Comparison of ENCODE assay signal across 27 cellular contexts in the genomic region with DNA sequence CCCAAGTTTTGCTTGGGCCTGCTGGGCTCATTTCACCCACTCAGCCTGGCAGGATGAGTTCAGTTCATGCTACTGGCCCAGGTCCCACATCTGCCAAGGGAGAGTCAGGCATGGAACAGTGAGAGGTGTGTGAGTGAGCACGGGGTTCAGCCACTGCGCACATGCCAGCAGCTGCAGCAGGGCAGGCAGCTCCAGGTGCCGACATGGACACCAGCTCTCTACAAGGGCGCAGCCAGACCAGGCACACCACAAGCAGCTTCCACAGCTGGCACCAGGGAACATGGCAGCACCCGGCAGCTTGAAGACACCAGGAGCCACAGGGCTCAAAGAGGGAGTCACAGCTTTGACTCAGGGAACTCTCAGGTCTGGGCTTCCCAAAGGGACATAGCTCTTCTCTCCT.
"Had no signal": no experiment of that assay in that cellular context is flagged by ENCODE, and none has a peak within 500 bp of the region (broad histone marks: within the 10 kb centered on the region; RNA-seq: fewer than 3 reads in every experiment).

No MANE protein-coding gene starts in this region.

- DNase-seq: activated CD4-positive, alpha-beta memory T cell treated with anti-CD3 and anti-CD28 coated beads, Interleukin-2, amount 10 ng/mL, durations not matched to agents 7 days and 5 days; activated CD4-positive, alpha-beta T cell treated with anti-CD3 and anti-CD28 coated beads for 1 hour; activated CD4-positive, alpha-beta T cell treated with anti-CD3 and anti-CD28 coated beads for 4 hours; activated CD4-positive, alpha-beta T cell treated with anti-CD3 and anti-CD28 coated beads, Interleukin-2, amount 10 ng/mL, durations not matched to agents 7 days and 5 days; activated CD4-positive, alpha-beta T cell treated with anti-CD3 and anti-CD28 coated beads, Interleukin-2, amount 50 U/mL, for 4 hours; activated CD8-positive, alpha-beta memory T cell treated with anti-CD3 and anti-CD28 coated beads, Interleukin-2, amount 50 U/mL, for 48 hours; activated gamma-delta T cell; activated naive CD4-positive, alpha-beta T cell; activated naive CD4-positive, alpha-beta T cell treated with anti-CD3 and anti-CD28 coated beads, Interleukin-2, amount 10 ng/mL, durations not matched to agents 7 days and 5 days; activated naive CD8-positive, alpha-beta T cell treated with anti-CD3 and anti-CD28 coated beads, Interleukin-2, amount 10 ng/mL, durations not matched to agents 7 days and 5 days; activated T-cell treated with anti-CD3 and anti-CD28 coated beads for 4 hours; activated T-cell treated with anti-CD3 and anti-CD28 coated beads, Interleukin-2, amount 50 U/mL, for 24 hours; activated T-cell treated with anti-CD3 and anti-CD28 coated beads, Interleukin-2, amount 50 U/mL, for 72 hours; brain microvascular endothelial cell; colonic mucosa; effector CD8-positive, alpha-beta T cell; esophagus squamous epithelium; foreskin melanocyte; T-helper 2 cell had no signal

- H3K4me3 Mint-ChIP-seq: activated CD4-positive, alpha-beta memory T cell treated with anti-CD3 and anti-CD28 coated beads, Interleukin-2, amount 10 ng/mL, durations not matched to agents 7 days and 5 days; activated CD4-positive, alpha-beta T cell treated with anti-CD3 and anti-CD28 coated beads, Interleukin-2, amount 10 ng/mL, durations not matched to agents 7 days and 5 days; activated naive CD4-positive, alpha-beta T cell treated with anti-CD3 and anti-CD28 coated beads, Interleukin-2, amount 10 ng/mL, durations not matched to agents 7 days and 5 days; activated naive CD8-positive, alpha-beta T cell treated with anti-CD3 and anti-CD28 coated beads, Interleukin-2, amount 10 ng/mL, durations not matched to agents 7 days and 5 days; activated T-cell treated with anti-CD3 and anti-CD28 coated beads, Interleukin-2, amount 50 U/mL, for 24 hours; activated T-cell treated with anti-CD3 and anti-CD28 coated beads, Interleukin-2, amount 50 U/mL, for 72 hours; WTC11 had no signal

- H3K27ac Mint-ChIP-seq: activated CD4-positive, alpha-beta memory T cell treated with anti-CD3 and anti-CD28 coated beads, Interleukin-2, amount 10 ng/mL, durations not matched to agents 7 days and 5 days; activated CD4-positive, alpha-beta T cell treated with anti-CD3 and anti-CD28 coated beads, Interleukin-2, amount 10 ng/mL, durations not matched to agents 7 days and 5 days; activated naive CD4-positive, alpha-beta T cell treated with anti-CD3 and anti-CD28 coated beads, Interleukin-2, amount 10 ng/mL, durations not matched to agents 7 days and 5 days; activated naive CD4-positive, alpha-beta T cell treated with anti-CD3 and anti-CD28 coated beads, Interleukin-2, amount 50 U/mL, for 72 hours; activated naive CD8-positive, alpha-beta T cell treated with anti-CD3 and anti-CD28 coated beads, Interleukin-2, amount 10 ng/mL, durations not matched to agents 7 days and 5 days; activated T-cell treated with anti-CD3 and anti-CD28 coated beads, Interleukin-2, amount 50 U/mL, for 24 hours; activated T-cell treated with anti-CD3 and anti-CD28 coated beads, Interleukin-2, amount 50 U/mL, for 72 hours; WTC11 had no signal

- H3K36me3 ChIP-seq: brain microvascular endothelial cell, colonic mucosa, esophagus squamous epithelium had no signal

- H3K4me1 ChIP-seq: colonic mucosa, esophagus squamous epithelium had no signal

- H3K9me3 ChIP-seq: colonic mucosa had no signal

- ATAC-seq: activated naive CD4-positive, alpha-beta T cell treated with anti-CD3 and anti-CD28 coated beads, Interleukin-2, amount 50 U/mL, for 72 hours; activated T-cell treated with anti-CD3 and anti-CD28 coated beads, Interleukin-2, amount 50 U/mL, for 72 hours; WTC11 had no signal

- H3K4me3 ChIP-seq: colonic mucosa, esophagus squamous epithelium had no signal

- H3K36me3 Mint-ChIP-seq: activated naive CD4-positive, alpha-beta T cell treated with anti-CD3 and anti-CD28 coated beads, Interleukin-2, amount 10 ng/mL, durations not matched to agents 7 days and 5 days; activated naive CD4-positive, alpha-beta T cell treated with anti-CD3 and anti-CD28 coated beads, Interleukin-2, amount 50 U/mL, for 72 hours; activated naive CD8-positive, alpha-beta T cell treated with anti-CD3 and anti-CD28 coated beads, Interleukin-2, amount 10 ng/mL, durations not matched to agents 7 days and 5 days; WTC11 had no signal

- H3K4me1 Mint-ChIP-seq: activated CD4-positive, alpha-beta memory T cell treated with anti-CD3 and anti-CD28 coated beads, Interleukin-2, amount 10 ng/mL, durations not matched to agents 7 days and 5 days; activated CD4-positive, alpha-beta T cell treated with anti-CD3 and anti-CD28 coated beads, Interleukin-2, amount 10 ng/mL, durations not matched to agents 7 days and 5 days; activated naive CD4-positive, alpha-beta T cell treated with anti-CD3 and anti-CD28 coated beads, Interleukin-2, amount 10 ng/mL, durations not matched to agents 7 days and 5 days; activated naive CD8-positive, alpha-beta T cell treated with anti-CD3 and anti-CD28 coated beads, Interleukin-2, amount 10 ng/mL, durations not matched to agents 7 days and 5 days had no signal

- H3K27me3 ChIP-seq: brain microvascular endothelial cell, colonic mucosa, esophagus squamous epithelium had no signal

- H3K27me3 Mint-ChIP-seq: activated CD4-positive, alpha-beta memory T cell treated with anti-CD3 and anti-CD28 coated beads, Interleukin-2, amount 10 ng/mL, durations not matched to agents 7 days and 5 days; activated CD4-positive, alpha-beta T cell treated with anti-CD3 and anti-CD28 coated beads, Interleukin-2, amount 10 ng/mL, durations not matched to agents 7 days and 5 days; activated naive CD4-positive, alpha-beta T cell treated with anti-CD3 and anti-CD28 coated beads, Interleukin-2, amount 10 ng/mL, durations not matched to agents 7 days and 5 days; activated naive CD8-positive, alpha-beta T cell treated with anti-CD3 and anti-CD28 coated beads, Interleukin-2, amount 10 ng/mL, durations not matched to agents 7 days and 5 days; activated T-cell treated with anti-CD3 and anti-CD28 coated beads, Interleukin-2, amount 50 U/mL, for 24 hours had no signal

- H3K27ac ChIP-seq: brain microvascular endothelial cell, colonic mucosa, epithelial cell of prostate, esophagus squamous epithelium, VCaP had no signal

- FAIRE-seq: astrocyte, bronchial epithelial cell, endometrium, endothelial cell of umbilical vein had no signal
